In the genomic region with DNA sequence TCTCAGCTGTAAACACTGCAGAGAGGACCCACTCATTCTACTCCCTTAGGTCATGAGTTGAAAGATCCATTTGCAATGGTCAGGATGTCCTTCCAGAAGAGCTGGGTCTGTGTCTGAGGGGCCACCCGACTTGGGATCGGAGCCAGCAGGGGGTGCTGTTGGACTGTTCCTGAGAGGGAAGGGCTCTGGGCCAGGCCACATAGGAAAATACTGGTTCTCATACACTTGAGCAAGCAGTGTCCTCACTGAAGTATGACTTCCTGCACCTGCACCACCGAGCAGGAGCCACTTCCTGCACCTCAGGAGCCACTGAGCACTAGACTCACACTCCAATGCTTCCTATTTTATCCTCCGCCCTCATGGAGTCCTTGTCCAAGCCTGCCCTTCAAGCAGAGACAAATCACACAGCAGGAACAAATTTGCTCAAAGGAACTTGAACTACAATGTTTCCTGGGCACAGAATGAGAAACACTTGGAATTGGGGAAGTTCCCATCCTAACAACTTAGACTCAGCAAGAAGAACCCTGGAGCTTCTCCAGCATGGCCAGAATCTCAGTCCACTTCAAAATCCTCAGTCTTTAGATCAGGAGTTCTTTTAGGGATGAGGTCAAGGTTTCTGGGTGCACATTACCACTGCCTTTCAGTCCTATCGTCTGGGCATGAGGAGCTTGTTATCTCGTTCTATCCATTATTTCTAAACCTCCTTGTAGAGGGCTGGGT, we compare ENCODE assay signal across 8 cellular contexts. TPM values are rescaled to one million over a fixed set of nuclear protein-coding genes. Genes with fewer than 3 reads are reported as not detected.
DNase-seq lines count a peak whose midpoint lies in the region; ATAC-seq, FAIRE-seq and TF ChIP-seq lines count a peak whose summit lies in the region.

No MANE protein-coding gene starts in this region.

- H3K36me3 ChIP-seq in Karpas-422 (ENCODE audit: insufficient read depth, low read length), result no peaks in the 10 kb centered on the region
- no peaks in the 10 kb centered on the region for H3K36me3 ChIP-seq in SJCRH30
- H3K36me3 ChIP-seq in heart left ventricle, result no peaks in the 10 kb centered on the region
- no peaks in the 10 kb centered on the region for H3K36me3 ChIP-seq in small intestine (ENCODE audit: control insufficient read depth in 2 of 2, insufficient read depth in 2 of 2, low read length in 2 of 2)

- H3K4me1 ChIP-seq in Karpas-422 (ENCODE audit: low read length) (peaks cover 55% of the 10 kb centered on the region), SJCRH30 (peaks cover 4% of the 10 kb centered on the region; the same call in 1 of the 2 replicates), heart left ventricle (no peaks in the 10 kb centered on the region), small intestine (ENCODE audit: control insufficient read depth in 2 of 2, insufficient read depth in 1 of 2, low read depth in 1 of 2, low read length in 1 of 2) (no peaks in the 10 kb centered on the region)

- H3K9me3 ChIP-seq in Karpas-422 (ENCODE audit: low read length) (no peaks in the 10 kb centered on the region), SJCRH30 (replicated peaks) (no peaks in the 10 kb centered on the region), heart left ventricle (no peaks in the 10 kb centered on the region), small intestine (ENCODE audit: control insufficient read depth, low read depth) (no peaks in the 10 kb centered on the region)

- TF ChIP-seq POLR2A in heart left ventricle (IDR thresholded peaks at IDR 0.05), result no peak

- no peaks in the 10 kb centered on the region for H4K20me1 ChIP-seq in Karpas-422 (ENCODE audit: insufficient read depth, low read depth, low read length)

- H3K27ac ChIP-seq in Karpas-422 (ENCODE audit: low read length) (peak overlapping the region; percentile 80), SJCRH30 (no peak overlapping the region), heart left ventricle (no peak overlapping the region), small intestine (ENCODE audit: low read depth in 1 of 2, low read length in 1 of 2) (no peak overlapping the region)

- H2AFZ ChIP-seq in Karpas-422 (ENCODE audit: low read length), result peak overlapping the region; percentile 44; the same call in 1 of the 2 replicates

- peak overlapping the region; percentile 28; the same call in 1 of the 2 replicates for H3K4me3 ChIP-seq in Karpas-422 (ENCODE audit: low read length)
- no peak overlapping the region for H3K4me3 ChIP-seq in SJCRH30
- no peak overlapping the region for H3K4me3 ChIP-seq in heart left ventricle
- no peak overlapping the region for H3K4me3 ChIP-seq in small intestine (ENCODE audit: low read depth in 1 of 2, low read length in 2 of 2)

- DNase-seq in GDM1 (lab: John Stamatoyannopoulos, UW) (peak; percentile 70), Karpas-422 (peak; percentile 96), SJCRH30 (peak; percentile 71 to 87), heart left ventricle (peak; percentile 23 to 78 (median 46)), small intestine (peak; percentile 61), cortex of kidney (lab: John Stamatoyannopoulos, UW) (no peak)
- DNase-seq in activated gamma-delta T cell treated with anti-CD3 and anti-CD28 coated beads, Interleukin-2, amount 50 U/mL, for 16 hours (ENCODE audit: low read depth), result peak; percentile 70

- H3K27me3 ChIP-seq in Karpas-422 (ENCODE audit: low read length) (no peaks in the 10 kb centered on the region), SJCRH30 (peaks cover 5% of the 10 kb centered on the region; the same call in 1 of the 2 replicates), heart left ventricle (peaks cover 0 to 80% (median 13%) of the 10 kb centered on the region in 9 donors), small intestine (ENCODE audit: control insufficient read depth in 2 of 2, insufficient read depth in 2 of 2, low read length in 2 of 2) (no peaks in the 10 kb centered on the region)

- 15 to 35% (median 24%) methylated on average over 6 of the region's 6 CpGs for WGBS in heart left ventricle, 4 donors
- WGBS in small intestine, 3 donors, result 18 to 27% (median 19%) methylated on average over 6 of the region's 6 CpGs

- intact Hi-C loops in heart left ventricle (cut with DNase I), result no loop called here

- peak in 9 of 12 donors; percentile 24 to 58 (median 47) for TF ChIP-seq CTCF in heart left ventricle (IDR thresholded peaks at IDR 0.05)

- H3K4me2 ChIP-seq in Karpas-422 (ENCODE audit: low read depth, low read length, poor library complexity, severe bottlenecking), result peak overlapping the region; percentile 67

- peak overlapping the region; percentile 52 for H3K9ac ChIP-seq in Karpas-422 (ENCODE audit: low read length)

- peak; percentile 78 for ATAC-seq in GM21825 (IDR thresholded peaks at IDR 0.05; ENCODE audit: unreplicated experiment)
- ATAC-seq in heart left ventricle, result peak; percentile 26 to 80 (median 54)

- H3K79me2 ChIP-seq in Karpas-422 (ENCODE audit: low read length), result no peaks in the 10 kb centered on the region

- no peaks in the 10 kb centered on the region for H3K9me2 ChIP-seq in Karpas-422 (replicated peaks; ENCODE audit: insufficient read depth, low read length)

- no peak for FAIRE-seq in small intestine (lab: Jason Lieb, UNC)

RNA-seq across cellular contexts. Expression of a gene that starts 36.6 kb away (rescaled TPM):
- not detected in 2 replicates for total RNA-seq in Karpas-422 (2014; rRNA removed; shearing (Covaris generic); ENCODE audit: low replicate concordance)
- not detected in 2 replicates for total RNA-seq in SJCRH30 (2014; rRNA removed; shearing (Covaris generic))
- total RNA-seq in heart left ventricle, result not detected
- not detected for polyA plus RNA-seq in heart left ventricle
- polyA plus RNA-seq in small intestine, result under 1 TPM in 1 of 3 donors, not detected in 2; 0.13 TPM
